Comparison of ENCODE assay signal across 1 cellular context in the genomic region with DNA sequence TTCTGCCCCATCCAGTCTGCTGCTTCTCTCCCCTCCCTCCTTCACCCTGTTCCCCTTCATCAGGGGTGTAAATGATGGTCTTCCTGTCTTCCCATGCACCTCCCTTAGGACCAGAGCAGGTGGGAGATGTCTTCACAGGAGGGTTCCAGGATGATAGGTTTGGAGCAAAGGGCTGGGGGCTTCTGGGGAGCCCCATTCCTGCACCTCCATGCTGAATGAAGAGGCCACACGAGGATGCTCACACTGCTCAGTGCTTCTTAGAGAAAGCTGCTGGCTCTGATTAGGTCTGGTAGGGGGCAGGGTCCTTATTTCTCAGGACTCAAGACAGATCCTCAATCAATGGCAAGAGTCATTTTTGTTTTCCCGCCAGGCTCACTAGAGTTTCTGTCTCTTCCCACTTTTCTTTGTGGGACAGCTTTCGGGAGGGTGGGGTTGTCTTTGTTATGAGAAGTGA.
TF ChIP-seq lines count a peak whose summit lies in the region.

No MANE protein-coding gene starts in this region.

TF ChIP-seq in GM12878, 131 proteins besides CTCF, POLR2A, EP300 and RAD21 (continued from another document):
- no peak for TF ChIP-seq CBFB (IDR thresholded peaks at IDR 0.05; ENCODE audit: low read depth)
